ENCODE assay signal across 8 cellular contexts in genomic region chr1:267815-268214, GRCh38.
DNase-seq lines count a peak whose midpoint lies in the region; ATAC-seq and TF ChIP-seq lines count a peak whose summit lies in the region.
"Not testable (repeated sequence)": the region's sequence is repeated elsewhere in the genome, so short reads cannot be mapped to it uniquely, and the experiment has no call there.

No MANE protein-coding gene starts in this region.

- H3K4me1 Mint-ChIP-seq in CD4-positive, alpha-beta T cell (ENCODE audit: low read depth); endodermal cell; progenitor cell of endocrine pancreas (ENCODE audit: low read depth): not testable (repeated sequence)

- not testable (repeated sequence) for H3K9me3 Mint-ChIP-seq in CD4-positive, alpha-beta T cell; endodermal cell; progenitor cell of endocrine pancreas (ENCODE audit: low read depth)

- DNase-seq in CD4-positive, alpha-beta T cell = peak; percentile 43 to 76 (median 52)
- DNase-seq in Jurkat, Clone E6-1 (ENCODE audit: low read depth, low spot score) = peak; percentile 30
- DNase-seq in activated gamma-delta T cell treated with Interleukin-2 at 50 U/mL for 16 hours = peak; percentile 52
- peak; percentile 85 for DNase-seq in endodermal cell
- DNase-seq in kidney epithelial cell (ENCODE audit: low read depth) = peak; percentile 1
- DNase-seq in progenitor cell of endocrine pancreas (ENCODE audit: low spot score, unreplicated experiment) = peak; percentile 70
- DNase-seq in stimulated activated CD8-positive, alpha-beta memory T cell treated with anti-CD3 and anti-CD28 coated beads, Interleukin-4, amount 100 ng/mL, for 1 hour (ENCODE audit: low read depth in 2 of 2, low spot score in 1 of 2) = peak; percentile 0 to 41

- not testable (repeated sequence) for H3K27me3 Mint-ChIP-seq in CD4-positive, alpha-beta T cell; endodermal cell (ENCODE audit: insufficient read depth); progenitor cell of endocrine pancreas

- not testable (repeated sequence) for ATAC-seq in CD4-positive, alpha-beta T cell (ENCODE audit: poor library complexity)

- not testable (repeated sequence) for H3K27ac Mint-ChIP-seq in CD4-positive, alpha-beta T cell; endodermal cell; progenitor cell of endocrine pancreas

- not testable (repeated sequence) for H3K27me3 ChIP-seq in CD4-positive, alpha-beta T cell (ENCODE audit: control insufficient read depth, insufficient read depth, low read length); endodermal cell (ENCODE audit: control insufficient read depth, insufficient read depth, low read length, poor library complexity, severe bottlenecking); kidney epithelial cell (ENCODE audit: control insufficient read depth, insufficient read depth, low read length)

- H3K4me3 Mint-ChIP-seq in CD4-positive, alpha-beta T cell; endodermal cell; progenitor cell of endocrine pancreas (ENCODE audit: low read depth): not testable (repeated sequence)

- not testable (repeated sequence) for H3K4me3 ChIP-seq in Jurkat, Clone E6-1 (ENCODE audit: low read length); WI38 (ENCODE audit: low read depth, low read length); endodermal cell (ENCODE audit: low read length); kidney epithelial cell (ENCODE audit: low read depth, low read length)

- POLR2A ChIA-PET in CD4-positive, alpha-beta T cell (lab: Charles Lee) = not testable (repeated sequence)

- not testable (repeated sequence) for H3K36me3 Mint-ChIP-seq in CD4-positive, alpha-beta T cell (ENCODE audit: low read depth); endodermal cell (ENCODE audit: low read depth); progenitor cell of endocrine pancreas (ENCODE audit: insufficient read depth)

- not testable (repeated sequence) for H3K9me3 ChIP-seq in CD4-positive, alpha-beta T cell (ENCODE audit: control insufficient read depth, low read length); endodermal cell (ENCODE audit: control insufficient read depth, low read length)

- peak; percentile 45 for TF ChIP-seq CTCF in CD4-positive, alpha-beta T cell (IDR thresholded peaks at IDR 0.05)
- TF ChIP-seq CTCF in WI38 (IDR thresholded peaks at IDR 0.05; ENCODE audit: low read depth, low read length) (peak; percentile 42), endodermal cell (conservative IDR thresholded peaks at IDR 0.05) (peak; percentile 72), kidney epithelial cell (IDR thresholded peaks at IDR 0.05; ENCODE audit: insufficient read depth, low read length, poor library complexity, severe bottlenecking) (peak; percentile 34), progenitor cell of endocrine pancreas (IDR thresholded peaks at IDR 0.05; ENCODE audit: unreplicated experiment) (peak; percentile 60)

- H3K4me1 ChIP-seq in endodermal cell (ENCODE audit: control insufficient read depth, insufficient read depth, low read length) = not testable (repeated sequence)

- H3K36me3 ChIP-seq in endodermal cell (ENCODE audit: control insufficient read depth, insufficient read depth, low read length); kidney epithelial cell (ENCODE audit: control insufficient read depth, insufficient read depth, low read length): not testable (repeated sequence)

- not testable (repeated sequence) for H3K9ac ChIP-seq in endodermal cell (ENCODE audit: extremely low read depth, low read length, poor library complexity, severe bottlenecking)

- 25% methylated on average over 1 of the region's 5 CpGs; no CpG with 5 or more reads in 1 of the 2 experiments for WGBS in endodermal cell (ENCODE audit: insufficient coverage in 1 of 2, insufficient read length in 1 of 2), 2 experiments

- H3K27ac ChIP-seq in CD4-positive, alpha-beta T cell (ENCODE audit: low read depth, low read length); endodermal cell (ENCODE audit: low read depth, low read length): not testable (repeated sequence)

- CTCF ChIA-PET in CD4-positive, alpha-beta T cell (lab: Charles Lee) = not testable (repeated sequence)

- intact Hi-C loops in CD4-positive, alpha-beta T cell (cut with DNase I, micrococcal nuclease) = not testable (repeated sequence)

Comparison
In these comparisons a context has a peak if more than half of its experiments do, and no peak if none do; other contexts are left out.
1. DNase-seq: peak in every context shown above with its lines; median percentile 85 in endodermal cell; 70 in progenitor cell of endocrine pancreas; 52 in CD4-positive, alpha-beta T cell; 52 in activated gamma-delta T cell treated with Interleukin-2 at 50 U/mL for 16 hours; 30 in Jurkat, Clone E6-1; 20 in stimulated activated CD8-positive, alpha-beta memory T cell treated with anti-CD3 and anti-CD28 coated beads, Interleukin-4, amount 100 ng/mL, for 1 hour; 1 in kidney epithelial cell.